In the genomic region with DNA sequence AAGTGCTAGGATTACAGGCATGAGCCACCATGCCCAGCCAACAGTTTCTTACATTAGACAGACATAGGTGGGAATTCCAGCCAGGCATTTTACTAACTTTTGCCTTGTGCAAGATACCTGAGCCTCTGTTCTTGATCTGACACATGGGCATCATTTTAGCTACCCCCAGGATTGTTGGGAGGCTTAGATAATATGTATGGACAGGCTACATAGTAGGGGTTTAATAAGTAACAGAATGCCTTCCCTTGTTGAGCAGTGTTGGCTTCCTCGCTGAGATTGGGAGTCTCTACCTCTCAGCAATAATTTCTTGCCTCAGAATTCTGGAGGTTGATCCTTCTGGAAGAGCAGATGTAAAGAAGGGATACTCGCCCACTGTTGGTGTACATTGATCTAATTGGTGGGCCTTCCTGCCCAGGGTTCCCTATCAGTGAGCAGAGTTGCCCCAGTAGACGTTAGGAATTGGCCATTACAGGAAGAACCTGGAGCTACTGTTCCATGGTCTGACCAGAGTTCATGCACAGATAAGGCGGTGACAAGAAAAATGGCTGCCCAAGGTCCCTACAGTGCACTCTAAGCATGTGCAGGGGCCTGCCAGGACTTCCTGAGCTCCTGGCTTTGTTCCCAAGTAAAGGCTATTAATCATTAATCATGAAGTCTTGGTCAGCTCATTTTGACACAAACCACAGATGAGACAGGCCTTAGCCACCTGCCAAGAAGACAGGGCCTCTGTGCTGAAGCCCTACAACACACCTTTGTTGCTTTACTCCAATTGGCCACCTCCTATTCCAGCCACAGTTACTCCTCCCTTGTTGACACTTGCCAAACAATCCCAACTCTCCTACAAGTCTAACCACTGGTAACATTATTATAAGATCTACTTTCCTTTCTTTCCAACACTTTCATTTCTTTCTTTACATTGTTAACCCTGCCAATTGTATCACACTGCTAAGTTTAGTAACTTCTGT, we compare ENCODE assay signal across 9 cellular contexts. TPM values are rescaled to one million over a fixed set of nuclear protein-coding genes. Genes with fewer than 3 reads are reported as not detected.
DNase-seq lines count a peak whose midpoint lies in the region; ATAC-seq and TF ChIP-seq lines count a peak whose summit lies in the region.
"Had no signal": no experiment of that assay in that cellular context is flagged by ENCODE, and none has a peak within 500 bp of the region (broad histone marks: within the 10 kb centered on the region; RNA-seq: fewer than 3 reads in every experiment).

No MANE protein-coding gene starts in this region.

- no peak overlapping the region for H3K4me3 Mint-ChIP-seq in T-helper 2 cell treated with Interferon-gamma antibody and Interleukin-4, amounts not matched to agents 5 μg/mL and 100 μg/mL, for 36 hours

- peaks cover 31% of the 10 kb centered on the region for H3K79me2 ChIP-seq in SK-N-SH (ENCODE audit: insufficient read depth)

- no peak overlapping the region for H2AFZ ChIP-seq in SK-N-SH (ENCODE audit: low read depth)

- no peak overlapping the region for H3K9ac ChIP-seq in SK-N-SH

- TF ChIP-seq RAD21 in SK-N-SH (IDR thresholded peaks at IDR 0.05; ENCODE audit: low read length) = no peak

- H3K9me3 Mint-ChIP-seq in T-helper 2 cell treated with Interferon-gamma antibody and Interleukin-4, amounts not matched to agents 5 μg/mL and 100 μg/mL, for 36 hours = no peaks in the 10 kb centered on the region

- H3F3A ChIP-seq in SK-N-SH (replicated peaks; ENCODE audit: insufficient read depth) = peaks cover 25% of the 10 kb centered on the region

- H3K4me2 ChIP-seq in SK-N-SH = no peak overlapping the region

- intact Hi-C loops in tibial artery (cut with DNase I; ENCODE audit: low total_unique reads) = no loop called here

- POLR2A ChIA-PET in SK-N-SH (lab: Yijun Ruan, JAX) = no interaction called here

- no peak for TF ChIP-seq EP300 in SK-N-SH (IDR thresholded peaks at IDR 0.05; ENCODE audit: borderline replicate concordance in 1 of 2, low read depth in 1 of 2, low read length in 1 of 2)

- WGBS in SK-N-SH (ENCODE audit: low lambda C conversion rate) = 64% methylated on average over 4 of the region's 4 CpGs

- H3K4me3 ChIP-seq in SK-N-SH (ENCODE audit: low read depth in 2 of 2, low read length in 1 of 2) = no peak overlapping the region
- no peak overlapping the region for H3K4me3 ChIP-seq in tibial artery

- no peak overlapping the region for H3K27ac Mint-ChIP-seq in T-helper 2 cell treated with Interferon-gamma antibody and Interleukin-4, amounts not matched to agents 5 μg/mL and 100 μg/mL, for 36 hours

- H3K9me2 ChIP-seq in SK-N-SH = no peaks in the 10 kb centered on the region

- H3K9me3 ChIP-seq in SK-N-SH (no peaks in the 10 kb centered on the region), tibial artery (no peaks in the 10 kb centered on the region)

- CTCF ChIA-PET in SK-N-SH (lab: Yijun Ruan, JAX) = interaction anchor here (0.6 to 0.7 kb wide), 2 partner anchors 44 to 51 kb away, joined by 3 read pairs; no protein-coding TSS in a partner anchor

- H3K27me3 ChIP-seq in SK-N-SH (ENCODE audit: insufficient read depth) = no peaks in the 10 kb centered on the region
- H3K27me3 ChIP-seq in tibial artery = no peaks in the 10 kb centered on the region

- peaks cover 7% of the 10 kb centered on the region; the same call in 1 of the 2 replicates for H4K20me1 ChIP-seq in SK-N-SH (ENCODE audit: insufficient read depth)

- peaks cover 20% of the 10 kb centered on the region for H3K36me3 Mint-ChIP-seq in T-helper 2 cell treated with Interferon-gamma antibody and Interleukin-4, amounts not matched to agents 5 μg/mL and 100 μg/mL, for 36 hours (ENCODE audit: low read depth)

- H3K27me3 Mint-ChIP-seq in T-helper 2 cell treated with Interferon-gamma antibody and Interleukin-4, amounts not matched to agents 5 μg/mL and 100 μg/mL, for 36 hours (ENCODE audit: low read depth) = no peaks in the 10 kb centered on the region

- H3K27ac ChIP-seq in SK-N-SH (ENCODE audit: low read depth in 2 of 2, low read length in 1 of 2) (peak overlapping the region; percentile 5 to 8; a peak in 2 of 4 replicates), tibial artery (no peak overlapping the region)

- H3K4me1 Mint-ChIP-seq in T-helper 2 cell treated with Interferon-gamma antibody and Interleukin-4, amounts not matched to agents 5 μg/mL and 100 μg/mL, for 36 hours (ENCODE audit: low read depth) = peaks cover 33% of the 10 kb centered on the region

- TF ChIP-seq CTCF in SK-N-SH (IDR thresholded peaks at IDR 0.05) (no peak), tibial artery (IDR thresholded peaks at IDR 0.05) (no peak)

- peak; percentile 74 for DNase-seq in A172 (ENCODE audit: low spot score)
- DNase-seq in SK-N-SH = no peak
- DNase-seq in iPS-NIHi11 (ENCODE audit: low spot score) = peak; percentile 33
- DNase-seq in T-helper 2 cell treated with Interferon-gamma antibody and Interleukin-4, amounts not matched to agents 5 μg/mL and 100 μg/mL, for 36 hours (ENCODE audit: low spot score) = no peak
- DNase-seq in nucleus accumbens (lab: John Stamatoyannopoulos, UW) = no peak
- no peak for DNase-seq in activated effector memory CD4-positive, alpha-beta T cell treated with anti-CD3 and anti-CD28 coated beads, Interleukin-2, amount 50 U/mL, for 16 hours
- DNase-seq in tibial artery = no peak

- H3K4me1 ChIP-seq in SK-N-SH (ENCODE audit: control insufficient read depth in 1 of 2, insufficient read depth in 2 of 2, low read depth in 1 of 2, low read length in 1 of 2) = peaks cover 4 to 9% of the 10 kb centered on the region in 2 experiments; a peak in 2 of 4 replicates
- peaks cover 0 to 24% (median 19%) of the 10 kb centered on the region in 4 donors for H3K4me1 ChIP-seq in tibial artery

- H3K36me3 ChIP-seq in SK-N-SH (replicated peaks in 1 of 2; ENCODE audit: control insufficient read depth in 1 of 2, insufficient read depth in 2 of 2, low read length in 1 of 2) = peaks cover 19 to 25% of the 10 kb centered on the region in 2 experiments
- peaks cover 11 to 16% (median 12%) of the 10 kb centered on the region in 3 donors for H3K36me3 ChIP-seq in tibial artery

- peak; percentile 57 for ATAC-seq in GM19467 (IDR thresholded peaks at IDR 0.05; ENCODE audit: unreplicated experiment)

TF ChIP-seq in SK-N-SH, 30 proteins besides CTCF, POLR2A, EP300 and RAD21:
- TF ChIP-seq YY1 (IDR thresholded peaks at IDR 0.05; ENCODE audit: low read depth) (peak; percentile 44; the same call in 1 of the 2 replicates), NFIC (IDR thresholded peaks at IDR 0.05; ENCODE audit: borderline replicate concordance) (peak; percentile 66), NRF1 (IDR thresholded peaks at IDR 0.05; ENCODE audit: low read depth, low read length) (peak; percentile 36), FOXM1 (IDR thresholded peaks at IDR 0.05; ENCODE audit: low read depth) (no peak), SIN3A (IDR thresholded peaks at IDR 0.05; ENCODE audit: borderline replicate concordance, low read depth, low read length) (no peak), TCF12 (IDR thresholded peaks at IDR 0.05) (peak; percentile 55)
- TF ChIP-seq, protein P1, sequence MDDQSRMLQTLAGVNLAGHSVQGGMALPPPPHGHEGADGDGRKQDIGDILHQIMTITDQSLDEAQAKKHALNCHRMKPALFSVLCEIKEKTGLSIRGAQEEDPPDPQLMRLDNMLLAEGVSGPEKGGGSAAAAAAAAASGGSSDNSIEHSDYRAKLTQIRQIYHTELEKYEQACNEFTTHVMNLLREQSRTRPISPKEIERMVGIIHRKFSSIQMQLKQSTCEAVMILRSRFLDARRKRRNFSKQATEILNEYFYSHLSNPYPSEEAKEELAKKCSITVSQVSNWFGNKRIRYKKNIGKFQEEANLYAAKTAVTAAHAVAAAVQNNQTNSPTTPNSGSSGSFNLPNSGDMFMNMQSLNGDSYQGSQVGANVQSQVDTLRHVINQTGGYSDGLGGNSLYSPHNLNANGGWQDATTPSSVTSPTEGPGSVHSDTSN (IDR thresholded peaks at IDR 0.05) = peak; percentile 88
- TF ChIP-seq, protein P2, sequence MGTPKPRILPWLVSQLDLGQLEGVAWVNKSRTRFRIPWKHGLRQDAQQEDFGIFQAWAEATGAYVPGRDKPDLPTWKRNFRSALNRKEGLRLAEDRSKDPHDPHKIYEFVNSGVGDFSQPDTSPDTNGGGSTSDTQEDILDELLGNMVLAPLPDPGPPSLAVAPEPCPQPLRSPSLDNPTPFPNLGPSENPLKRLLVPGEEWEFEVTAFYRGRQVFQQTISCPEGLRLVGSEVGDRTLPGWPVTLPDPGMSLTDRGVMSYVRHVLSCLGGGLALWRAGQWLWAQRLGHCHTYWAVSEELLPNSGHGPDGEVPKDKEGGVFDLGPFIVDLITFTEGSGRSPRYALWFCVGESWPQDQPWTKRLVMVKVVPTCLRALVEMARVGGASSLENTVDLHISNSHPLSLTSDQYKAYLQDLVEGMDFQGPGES (IDR thresholded peaks at IDR 0.05; ENCODE audit: low read depth, low read length) = no peak
TF ChIP-seq in SK-N-SH: peak in this region for 5.

RNA-seq across cellular contexts. Expression of a gene that starts 5.0 kb away (rescaled TPM):
- total RNA-seq in A172 (2014; rRNA removed; shearing (Covaris generic)) = 0.81 and 1.3 TPM in 2 replicates
- 0.76 and 0.95 TPM in 2 replicates for polyA plus RNA-seq in SK-N-SH (2012; rRNA removed)
- polyA plus RNA-seq in SK-N-SH (2012; cell fraction: cytosol; rRNA removed) = 0.24 and 0.30 TPM in 2 replicates
- 2.9 and 3.1 TPM in 2 replicates for polyA plus RNA-seq in SK-N-SH (2012; cell fraction: nucleus; rRNA removed)

RNA-seq across cellular contexts. Expression of a gene that starts 7.3 kb away (rescaled TPM):
- 40.5 and 56.0 TPM in 2 replicates for total RNA-seq in A172 (2014; rRNA removed; shearing (Covaris generic))
- 40.9 and 41.6 TPM in 2 replicates for polyA plus RNA-seq in SK-N-SH (2012; rRNA removed)
- polyA plus RNA-seq in SK-N-SH (2012; cell fraction: cytosol; rRNA removed) = 33.4 and 42.7 TPM in 2 replicates
- polyA plus RNA-seq in SK-N-SH (2012; cell fraction: nucleus; rRNA removed) = 11.4 and 15.2 TPM in 2 replicates

RNA-seq across cellular contexts. Expression of a gene that starts 17.6 kb away (rescaled TPM):
- not detected in 2 replicates for total RNA-seq in A172 (2014; rRNA removed; shearing (Covaris generic))
- 0.11 TPM in 1 of 2 replicates, not detected in the other for polyA plus RNA-seq in SK-N-SH (2012; rRNA removed)
- 0.04 and 0.08 TPM in 2 replicates for polyA plus RNA-seq in SK-N-SH (2012; cell fraction: cytosol; rRNA removed)
- polyA plus RNA-seq in SK-N-SH (2012; cell fraction: nucleus; rRNA removed) = not detected in 2 replicates
- total RNA-seq: pulmonary artery endothelial cell had no signal

RNA-seq across cellular contexts. Expression of a gene that starts 19.2 kb away (rescaled TPM):
- 50.6 and 58.7 TPM in 2 replicates for total RNA-seq in A172 (2014; rRNA removed; shearing (Covaris generic))
- polyA plus RNA-seq in SK-N-SH (2012; rRNA removed) = 17.3 and 17.9 TPM in 2 replicates
- polyA plus RNA-seq in SK-N-SH (2012; cell fraction: cytosol; rRNA removed) = 6.7 and 11.4 TPM in 2 replicates
- polyA plus RNA-seq in SK-N-SH (2012; cell fraction: nucleus; rRNA removed) = 52.7 and 62.2 TPM in 2 replicates

RNA-seq across cellular contexts. Expression of a gene that starts 35.9 kb away (rescaled TPM):
- 14.5 and 16.1 TPM in 2 replicates for total RNA-seq in A172 (2014; rRNA removed; shearing (Covaris generic))
- 77.6 and 86.9 TPM in 2 replicates for polyA plus RNA-seq in SK-N-SH (2012; rRNA removed)
- polyA plus RNA-seq in SK-N-SH (2012; cell fraction: cytosol; rRNA removed) = 46.9 and 64.3 TPM in 2 replicates
- 96.4 and 104 TPM in 2 replicates for polyA plus RNA-seq in SK-N-SH (2012; cell fraction: nucleus; rRNA removed)

Comparison
In these comparisons a context has a peak if more than half of its experiments do, and no peak if none do; other contexts are left out.
1. DNase-seq: peak in A172 (single experiment) and iPS-NIHi11 (single experiment); none in SK-N-SH (single experiment), T-helper 2 cell treated with Interferon-gamma antibody and Interleukin-4, amounts not matched to agents 5 μg/mL and 100 μg/mL, for 36 hours (single experiment), nucleus accumbens (0 of 56), activated effector memory CD4-positive, alpha-beta T cell treated with anti-CD3 and anti-CD28 coated beads, Interleukin-2, amount 50 U/mL, for 16 hours (single experiment) and tibial artery (0 of 2).
2. H3K27ac ChIP-seq: peak in SK-N-SH (2 of 2); none in tibial artery (0 of 2).